8 cellular contexts compared by ENCODE assay signal in the genomic region with DNA sequence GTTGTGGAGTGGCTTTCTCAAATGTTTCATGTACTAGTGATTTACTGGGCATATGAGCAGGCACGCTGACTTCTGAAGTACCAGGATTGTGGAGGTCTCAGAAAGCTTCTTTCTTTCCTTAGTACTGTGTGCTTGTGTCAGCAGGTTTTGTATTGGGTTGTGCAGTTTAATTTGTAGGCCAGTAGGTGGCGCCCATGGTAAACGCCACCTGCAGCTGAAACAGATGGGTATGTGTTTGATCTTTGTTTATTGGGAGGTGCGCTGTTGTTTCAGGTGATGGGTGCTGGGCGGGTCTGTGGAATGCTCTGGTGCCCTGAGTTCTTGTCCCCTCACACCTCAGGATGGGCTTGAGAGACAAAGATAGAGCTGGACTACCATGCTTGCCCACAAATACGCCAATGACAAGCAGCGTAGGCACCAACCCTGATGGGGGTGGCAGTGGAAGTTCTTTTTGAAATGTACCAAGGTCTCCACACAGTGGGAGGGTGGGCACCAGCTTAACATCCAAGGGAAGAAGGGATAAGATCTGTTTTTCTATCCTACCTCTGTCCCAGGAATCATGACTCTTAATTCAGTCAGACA.
A peak's percentile ranks its signal among the peaks of the same experiment; 100 is the strongest.
DNase-seq lines count a peak whose midpoint lies in the region; ATAC-seq and TF ChIP-seq lines count a peak whose summit lies in the region.

No MANE protein-coding gene starts in this region.

- H3K27ac ChIP-seq in brain microvascular endothelial cell = no peak overlapping the region

- in situ Hi-C loops in brain microvascular endothelial cell (cut with HindIII; ENCODE audit: low pct_ligation_motif_present, low sequenced_read_pairs) = no loop called here

- no peaks in the 10 kb centered on the region for H3K27me3 ChIP-seq in brain microvascular endothelial cell (replicated peaks)

- no peak overlapping the region for H3K4me3 ChIP-seq in brain microvascular endothelial cell (ENCODE audit: low read depth, low read length)

- ATAC-seq in GM18909 (IDR thresholded peaks at IDR 0.05; ENCODE audit: poor library complexity, unreplicated experiment) (peak; percentile 96), HG03066 (IDR thresholded peaks at IDR 0.05; ENCODE audit: low read depth, unreplicated experiment) (peak; percentile 80)

- TF ChIP-seq CTCF in brain microvascular endothelial cell (IDR thresholded peaks at IDR 0.05; ENCODE audit: low read depth, low read length, missing control alignments) = peak; percentile 80

- no peaks in the 10 kb centered on the region for H3K36me3 ChIP-seq in brain microvascular endothelial cell (replicated peaks)

- DNase-seq in DMS114 treated with DMSO at 0.1 percent for 48 hours (lab: John Stamatoyannopoulos, UW; ENCODE audit: unreplicated experiment) (peak; percentile 1), NCI-H345 (lab: John Stamatoyannopoulos, UW) (peak; percentile 13), brain microvascular endothelial cell (no peak), lung microvascular endothelial cell (ENCODE audit: low read depth in 2 of 2) (peak; percentile 31 to 56), activated T-cell treated with anti-CD3 and anti-CD28 coated beads for 4 hours (no peak), germinal center (ENCODE audit: low spot score) (no peak)

Comparison
In these comparisons a context has a peak if more than half of its experiments do, and no peak if none do; other contexts are left out.
1. DNase-seq: peak in DMS114 treated with DMSO at 0.1 percent for 48 hours (single experiment), NCI-H345 (single experiment) and lung microvascular endothelial cell (2 of 2); none in brain microvascular endothelial cell (single experiment), activated T-cell treated with anti-CD3 and anti-CD28 coated beads for 4 hours (single experiment) and germinal center (single experiment).